ENCODE assay signal across 17 cellular contexts in the genomic region with DNA sequence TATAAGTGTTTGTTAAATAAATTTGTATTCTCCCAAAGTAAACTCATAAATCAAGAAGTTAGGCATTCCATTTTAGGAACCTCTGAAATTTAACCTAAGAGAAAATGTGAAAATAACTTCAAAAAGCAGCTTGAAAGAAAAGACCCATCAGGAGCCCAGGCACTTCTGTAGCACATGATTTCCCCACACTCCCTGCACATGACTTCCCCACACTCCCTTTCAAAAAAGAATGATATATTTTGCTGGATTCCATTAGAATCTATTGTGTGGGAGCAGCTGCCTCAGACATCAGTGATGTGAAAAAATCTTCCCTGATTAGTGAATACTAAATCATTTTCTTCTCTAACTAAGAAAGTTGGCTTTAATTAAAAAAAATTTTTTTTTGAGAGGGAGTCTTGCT.
DNase-seq lines count a peak whose midpoint lies in the region; ATAC-seq and TF ChIP-seq lines count a peak whose summit lies in the region.
"Had no signal": no experiment of that assay in that cellular context is flagged by ENCODE, and none has a peak within 500 bp of the region (broad histone marks: within the 10 kb centered on the region; RNA-seq: fewer than 3 reads in every experiment).

No MANE protein-coding gene starts in this region.

- no peak for ATAC-seq in HG03565 (IDR thresholded peaks at IDR 0.05; ENCODE audit: unreplicated experiment)
- ATAC-seq: GM23338 had no signal

- H3K4me3 ChIP-seq in fibroblast of villous mesenchyme (ENCODE audit: low read depth, low read length): no peak overlapping the region
- H3K4me3 ChIP-seq: GM23338 had no signal

- DNase-seq in NCI-H69 (lab: John Stamatoyannopoulos, UW) (peak; percentile 12), dermis blood vessel endothelial cell (peak; percentile 20), fibroblast of villous mesenchyme (ENCODE audit: low read depth) (peak; percentile 4), putamen (ENCODE audit: low spot score) (peak; percentile 26), NCI-H128 (lab: John Stamatoyannopoulos, UW; ENCODE audit: unreplicated experiment) (no peak), hypothalamus (lab: John Stamatoyannopoulos, UW) (no peak)
- DNase-seq: ACHN; BE2C; C1 segment of cervical spinal cord; CD4-positive, CD25-positive, alpha-beta regulatory T cell; CD8-positive, alpha-beta memory T cell; COR-L47; DMS 273 treated with DMSO at 0.1 percent for 48 hours; HCEC 1CT; IMR-90 had no signal

- TF ChIP-seq CTCF in fibroblast of villous mesenchyme (IDR thresholded peaks at IDR 0.05; ENCODE audit: insufficient read depth, low read depth, low read length): no peak

Comparison
In these comparisons a context has a peak if more than half of its experiments do, and no peak if none do; other contexts are left out.
1. DNase-seq: peak in NCI-H69 (single experiment), dermis blood vessel endothelial cell (single experiment), fibroblast of villous mesenchyme (single experiment) and putamen (single experiment); none in NCI-H128 (single experiment) and hypothalamus (0 of 51).